Comparison of ENCODE assay signal across 26 cellular contexts in genomic region chr5:81022688-81023084, GRCh38.
"Had no signal": no experiment of that assay in that cellular context is flagged by ENCODE, and none has a peak within 500 bp of the region (broad histone marks: within the 10 kb centered on the region; RNA-seq: fewer than 3 reads in every experiment).

No MANE protein-coding gene starts in this region.

- DNase-seq: activated CD4-positive, alpha-beta T cell treated with anti-CD3 and anti-CD28 coated beads for 48 hours; activated CD4-positive, alpha-beta T cell treated with anti-CD3 and anti-CD28 coated beads, Interleukin-2, amount 50 U/mL, for 4 hours; activated CD4-positive, CD25-positive, alpha-beta regulatory T cell treated with anti-CD3 and anti-CD28 coated beads, Interleukin-2, amount 50 U/mL, for 72 hours; activated CD8-positive, alpha-beta memory T cell treated with anti-CD3 and anti-CD28 coated beads, Interleukin-2, amount 50 U/mL, for 48 hours; activated CD8-positive, alpha-beta T cell treated with anti-CD3 and anti-CD28 coated beads, Interleukin-2, amount 10 ng/mL, durations not matched to agents 7 days and 5 days; activated naive CD4-positive, alpha-beta T cell treated with anti-CD3 and anti-CD28 coated beads, Interleukin-2, amount 50 U/mL, for 16 hours; activated naive CD8-positive, alpha-beta T cell treated with anti-CD3 and anti-CD28 coated beads, Interleukin-2, amount 50 U/mL, for 24 hours; activated T-cell treated with anti-CD3 and anti-CD28 coated beads, Interleukin-2, amount 50 U/mL, for 1 hour; amniotic stem cell; body of pancreas; central memory CD4-positive, alpha-beta T cell; Kasumi-1; KBM-7; MV-4-11; NCI-H1092 treated with DMSO at 0.1 percent for 48 hours; NCI-H1417 treated with DMSO at 0.1 percent for 48 hours; NCI-H1694; NCI-H2029 treated with DMSO at 0.1 percent for 48 hours; NCI-H510A treated with DMSO at 0.1 percent for 48 hours; PC-3; SHP77; T-helper 9 cell had no signal

- H3K27me3 Mint-ChIP-seq: activated naive CD8-positive, alpha-beta T cell treated with anti-CD3 and anti-CD28 coated beads, Interleukin-2, amount 50 U/mL, for 24 hours had no signal

- H3K36me3 ChIP-seq: ascending aorta, SJSA1 had no signal

- ATAC-seq: body of pancreas, PC-3 had no signal

- H3K27ac Mint-ChIP-seq: activated CD8-positive, alpha-beta T cell treated with anti-CD3 and anti-CD28 coated beads, Interleukin-2, amount 10 ng/mL, durations not matched to agents 7 days and 5 days; T-helper 1 cell treated with Interleukin-12 subunit alpha and Interleukin-12 subunit beta and Interleukin-4 antibody, amounts not matched to agents 30 μg/mL and 1 μg/mL, for 36 hours; WTC11 had no signal

- H3K4me3 Mint-ChIP-seq: activated CD8-positive, alpha-beta T cell treated with anti-CD3 and anti-CD28 coated beads, Interleukin-2, amount 10 ng/mL, durations not matched to agents 7 days and 5 days; activated naive CD8-positive, alpha-beta T cell treated with anti-CD3 and anti-CD28 coated beads, Interleukin-2, amount 50 U/mL, for 24 hours; T-helper 1 cell treated with Interleukin-12 subunit alpha and Interleukin-12 subunit beta and Interleukin-4 antibody, amounts not matched to agents 30 μg/mL and 1 μg/mL, for 36 hours; WTC11 had no signal

- H3K27me3 ChIP-seq: ascending aorta, body of pancreas, SJSA1 had no signal

- H3K9me3 ChIP-seq: ascending aorta, body of pancreas, SJSA1 had no signal

- H3K4me1 ChIP-seq: ascending aorta, body of pancreas had no signal

- H3K4me3 ChIP-seq: ascending aorta, body of pancreas, SJSA1 had no signal

- H3K9me3 Mint-ChIP-seq: activated naive CD8-positive, alpha-beta T cell treated with anti-CD3 and anti-CD28 coated beads, Interleukin-2, amount 50 U/mL, for 24 hours; T-helper 1 cell treated with Interleukin-12 subunit alpha and Interleukin-12 subunit beta and Interleukin-4 antibody, amounts not matched to agents 30 μg/mL and 1 μg/mL, for 36 hours had no signal

- H3K27ac ChIP-seq: ascending aorta, body of pancreas, SJSA1 had no signal
